In the genomic region with DNA sequence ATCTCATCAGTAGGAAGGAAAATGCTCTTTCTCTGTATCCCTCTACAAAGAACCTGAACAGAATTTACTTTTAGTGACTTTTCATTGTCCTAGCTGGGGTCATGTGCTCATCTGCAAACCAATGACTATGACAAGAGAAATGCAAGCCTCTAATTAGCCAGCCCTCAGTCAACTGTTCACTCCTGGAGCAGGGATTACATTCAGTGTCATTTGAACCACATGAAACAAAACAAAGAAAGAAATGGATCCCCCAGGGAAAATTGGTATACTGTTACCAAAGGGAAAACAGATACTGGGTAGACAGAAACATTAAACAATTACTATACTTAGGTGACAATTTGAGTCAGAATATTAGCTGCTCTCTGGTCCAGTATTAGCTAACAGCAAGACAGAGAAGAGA, we compare ENCODE assay signal across 22 cellular contexts.
"Had no signal": no experiment of that assay in that cellular context is flagged by ENCODE, and none has a peak within 500 bp of the region (broad histone marks: within the 10 kb centered on the region; RNA-seq: fewer than 3 reads in every experiment).

No MANE protein-coding gene starts in this region.

- H3K9ac ChIP-seq: neural progenitor cell had no signal

- H3K4me2 ChIP-seq: neural progenitor cell had no signal

- H3K9me3 ChIP-seq: tibial nerve had no signal

- H3K4me3 ChIP-seq: heart left ventricle, neural progenitor cell, spleen, tibial nerve had no signal

- H3K27me3 ChIP-seq: foreskin keratinocyte, heart left ventricle, neural progenitor cell, spleen, tibial nerve had no signal

- ATAC-seq: activated naive CD8-positive, alpha-beta T cell treated with anti-CD3 and anti-CD28 coated beads, Interleukin-2, amount 50 U/mL, for 24 hours; esophagus mucosa; foreskin keratinocyte; heart left ventricle; natural killer cell; right cardiac atrium had no signal

- H2AFZ ChIP-seq: neural progenitor cell had no signal

- DNase-seq: activated CD4-positive, alpha-beta memory T cell treated with anti-CD3 and anti-CD28 coated beads for 36 hours; activated CD4-positive, alpha-beta T cell treated with anti-CD3 and anti-CD28 coated beads, Interleukin-2, amount 10 ng/mL, durations not matched to agents 24 days and 14 days; activated CD4-positive, CD25-positive, alpha-beta regulatory T cell treated with anti-CD3 and anti-CD28 coated beads, Interleukin-2, amount 50 U/mL, for 72 hours; activated CD8-positive, alpha-beta memory T cell treated with anti-CD3 and anti-CD28 coated beads, Interleukin-2, amount 50 U/mL, for 4 hours; activated effector memory CD4-positive, alpha-beta T cell treated with anti-CD3 and anti-CD28 coated beads, Interleukin-2, amount 50 U/mL, for 16 hours; activated naive CD4-positive, alpha-beta T cell treated with anti-CD3 and anti-CD28 coated beads, Interleukin-2, amount 10 ng/mL, durations not matched to agents 7 days and 5 days; activated naive CD8-positive, alpha-beta T cell treated with anti-CD3 and anti-CD28 coated beads, Interleukin-2, amount 50 U/mL, for 24 hours; activated T-cell treated with anti-CD3 and anti-CD28 coated beads, Interleukin-2, amount 50 U/mL, for 1 hour; amygdala; caudate nucleus; endodermal cell; foreskin keratinocyte; heart left ventricle; hypothalamus; natural killer cell; occipital lobe; right cardiac atrium; spleen; stimulated activated naive CD4-positive, alpha-beta T cell treated with Interleukin-2 at 50 U/mL for 16 hours had no signal

- H3K36me3 ChIP-seq: heart left ventricle, neural progenitor cell, spleen, tibial nerve had no signal

- H3K4me1 ChIP-seq: foreskin keratinocyte, heart left ventricle, neural progenitor cell, spleen had no signal

- H3K27ac ChIP-seq: foreskin keratinocyte, heart left ventricle, neural progenitor cell, spleen, tibial nerve had no signal
